In genomic region chr22:41668971-41669911, GRCh38 we compare ENCODE assay signal across 12 cellular contexts. TPM values are rescaled to one million over a fixed set of nuclear protein-coding genes. Genes with fewer than 3 reads are reported as not detected.
DNase-seq lines count a peak whose midpoint lies in the region; ATAC-seq and TF ChIP-seq lines count a peak whose summit lies in the region.
"Had no signal": no experiment of that assay in that cellular context is flagged by ENCODE, and none has a peak within 500 bp of the region (broad histone marks: within the 10 kb centered on the region; RNA-seq: fewer than 3 reads in every experiment).

No MANE protein-coding gene starts in this region.

- no peaks in the 10 kb centered on the region for H3K9me3 Mint-ChIP-seq in WTC11
- H3K9me3 Mint-ChIP-seq in immature natural killer cell: no peaks in the 10 kb centered on the region
- H3K9me3 Mint-ChIP-seq in type B pancreatic cell: no peaks in the 10 kb centered on the region
- peaks cover 2% of the 10 kb centered on the region for H3K9me3 Mint-ChIP-seq in glutamatergic neuron (ENCODE audit: unreplicated experiment)

- H3K36me3 Mint-ChIP-seq in WTC11 (peaks cover 6% of the 10 kb centered on the region), immature natural killer cell (peaks cover 0 to 11% (median 3%) of the 10 kb centered on the region in 3 donors), type B pancreatic cell (peaks cover 3% of the 10 kb centered on the region), glutamatergic neuron (ENCODE audit: unreplicated experiment) (no peaks in the 10 kb centered on the region)

- H3K4me3 Mint-ChIP-seq in WTC11: no peak overlapping the region
- H3K4me3 Mint-ChIP-seq in immature natural killer cell: peak overlapping the region in 1 of 5 donors; percentile 29
- no peak overlapping the region for H3K4me3 Mint-ChIP-seq in type B pancreatic cell
- no peak overlapping the region for H3K4me3 Mint-ChIP-seq in glutamatergic neuron (ENCODE audit: unreplicated experiment)

- H3K4me1 Mint-ChIP-seq in WTC11 (peaks cover 12% of the 10 kb centered on the region), immature natural killer cell (peaks cover 13 to 16% of the 10 kb centered on the region in 2 donors), type B pancreatic cell (ENCODE audit: unreplicated experiment) (peaks cover 11% of the 10 kb centered on the region), glutamatergic neuron (ENCODE audit: low read depth, unreplicated experiment) (no peaks in the 10 kb centered on the region)

- H3K27ac ChIP-seq in 22Rv1: peak overlapping the region; percentile 99; the same call in 1 of the 2 replicates
- H3K27ac ChIP-seq: colonic mucosa had no signal

- CTCF ChIA-PET in WTC11 (lab: Charles Lee): interaction anchor here (0.7 kb wide), 1 partner anchor 272 kb away, joined by 4 read pairs; no protein-coding TSS in a partner anchor

- POLR2A ChIA-PET in WTC11 (lab: Charles Lee): interaction anchor here (0.7 kb wide), 1 partner anchor 30 kb away, joined by 5 read pairs; no protein-coding TSS in a partner anchor

- H3K27me3 Mint-ChIP-seq in WTC11 (ENCODE audit: low read depth): no peaks in the 10 kb centered on the region
- H3K27me3 Mint-ChIP-seq in immature natural killer cell (ENCODE audit: low read depth in 3 of 3): peaks cover 5 to 7% (median 7%) of the 10 kb centered on the region in 3 donors
- H3K27me3 Mint-ChIP-seq in type B pancreatic cell: no peaks in the 10 kb centered on the region
- H3K27me3 Mint-ChIP-seq in glutamatergic neuron (ENCODE audit: unreplicated experiment): peaks cover 3% of the 10 kb centered on the region

- TF ChIP-seq CTCF in 22Rv1 (IDR thresholded peaks at IDR 0.05) (no peak), WTC11 (IDR thresholded peaks at IDR 0.05) (no peak), type B pancreatic cell (conservative IDR thresholded peaks at IDR 0.05) (no peak), glutamatergic neuron (IDR thresholded peaks at IDR 0.05; ENCODE audit: partially characterized antibody, unreplicated experiment) (no peak)

- peak; percentile 87 for DNase-seq in ELR (ENCODE audit: low read depth)
- no peak for DNase-seq in WTC11 (ENCODE audit: low spot score)
- no peak for DNase-seq in immature natural killer cell
- no peak for DNase-seq in putamen (ENCODE audit: low spot score)
- no peak for DNase-seq in SIG-M5 treated with dmso at 0.1 percent for 504 hours (lab: John Stamatoyannopoulos, UW; ENCODE audit: unreplicated experiment)
- DNase-seq in type B pancreatic cell (ENCODE audit: extremely low spot score, unreplicated experiment): no peak
- no peak for DNase-seq in glutamatergic neuron
- DNase-seq: colonic mucosa; DMS79 treated with DMSO at 0.1 percent for 48 hours; small intestine; stimulated activated naive CD4-positive, alpha-beta T cell had no signal

- peak overlapping the region; percentile 37; the same call in 1 of the 2 replicates for H3K27ac Mint-ChIP-seq in WTC11
- peak overlapping the region in 4 of 6 donors; percentile 10 to 60 (median 40) for H3K27ac Mint-ChIP-seq in immature natural killer cell
- no peak overlapping the region for H3K27ac Mint-ChIP-seq in type B pancreatic cell
- no peak overlapping the region for H3K27ac Mint-ChIP-seq in glutamatergic neuron (ENCODE audit: unreplicated experiment)

- no peak for ATAC-seq in WTC11

TF ChIP-seq in WTC11, 78 proteins besides CTCF, POLR2A, EP300 and RAD21 (continues in another document):
- no peak for TF ChIP-seq TEAD1 (CRISPR knock-in tag; IDR thresholded peaks at IDR 0.05)
- TF ChIP-seq RELA (CRISPR knock-in tag; IDR thresholded peaks at IDR 0.05; ENCODE audit: borderline replicate concordance): no peak
- TF ChIP-seq ZNF532 (CRISPR knock-in tag; IDR thresholded peaks at IDR 0.05; ENCODE audit: borderline replicate concordance): no peak
- no peak for TF ChIP-seq TEAD4 (CRISPR knock-in tag; IDR thresholded peaks at IDR 0.05)
- TF ChIP-seq ETV6 (CRISPR knock-in tag; IDR thresholded peaks at IDR 0.05): no peak
- TF ChIP-seq NFE2L1 (CRISPR knock-in tag; IDR thresholded peaks at IDR 0.05): no peak
- TF ChIP-seq HMGA2 (CRISPR knock-in tag; IDR thresholded peaks at IDR 0.05): no peak
- no peak for TF ChIP-seq MYBL2 (CRISPR knock-in tag; IDR thresholded peaks at IDR 0.05)
- no peak for TF ChIP-seq USF1 (CRISPR knock-in tag; IDR thresholded peaks at IDR 0.05)
- no peak for TF ChIP-seq NR1H2 (CRISPR knock-in tag; IDR thresholded peaks at IDR 0.05)
- no peak for TF ChIP-seq ELF4 (CRISPR knock-in tag; IDR thresholded peaks at IDR 0.05; ENCODE audit: low read depth)
- TF ChIP-seq ZNF138 (CRISPR knock-in tag; conservative IDR thresholded peaks at IDR 0.05): no peak
- TF ChIP-seq JAZF1 (CRISPR knock-in tag; IDR thresholded peaks at IDR 0.05): no peak

RNA-seq across cellular contexts. Expression of gene SNU13, which starts 19.4 kb away (rescaled TPM):
- 188 to 207 TPM (median 188 TPM) in 3 replicates for total RNA-seq in WTC11 (2021)
- polyA plus RNA-seq in immature natural killer cell: 100 to 1,000 TPM; 190 to 209 (median 192) TPM
- 124 and 136 TPM in 2 replicates for total RNA-seq in type B pancreatic cell (ENCODE audit: low replicate concordance)
- 93.5 TPM for total RNA-seq in glutamatergic neuron (ENCODE audit: unreplicated experiment)

RNA-seq across cellular contexts. Expression of gene MEI1, which starts 30.1 kb away (rescaled TPM):
- total RNA-seq in WTC11 (2021) (0.16 to 1.1 TPM (median 0.35 TPM) in 3 replicates), type B pancreatic cell (ENCODE audit: low replicate concordance) (0.90 and 1.2 TPM in 2 replicates), glutamatergic neuron (ENCODE audit: unreplicated experiment) (0.64 TPM)
- polyA plus RNA-seq in immature natural killer cell: 100 to 1,000 TPM; 122 to 250 (median 178) TPM

RNA-seq across cellular contexts. Expression of gene XRCC6, which starts 48.1 kb away (rescaled TPM):
- total RNA-seq in WTC11 (2021) (410 to 474 TPM (median 420 TPM) in 3 replicates), type B pancreatic cell (ENCODE audit: low replicate concordance) (234 and 302 TPM in 2 replicates), glutamatergic neuron (ENCODE audit: unreplicated experiment) (155 TPM)
- 100 to 1,000 TPM; 351 to 473 (median 385) TPM for polyA plus RNA-seq in immature natural killer cell

RNA-seq across cellular contexts. Expression of gene DESI1, which starts 48.4 kb away (rescaled TPM):
- total RNA-seq in WTC11 (2021) (30.3 to 32.2 TPM (median 30.4 TPM) in 3 replicates), type B pancreatic cell (ENCODE audit: low replicate concordance) (30.3 and 31.5 TPM in 2 replicates), glutamatergic neuron (ENCODE audit: unreplicated experiment) (34.5 TPM)
- polyA plus RNA-seq in immature natural killer cell: 10 to 100 TPM; 10.4 to 18.6 (median 11.4) TPM

Comparison
In these comparisons a context has a peak if more than half of its experiments do, and no peak if none do; other contexts are left out.
1. H3K27ac Mint-ChIP-seq: peak in WTC11 (single experiment) and immature natural killer cell (4 of 6); none in type B pancreatic cell (single experiment) and glutamatergic neuron (single experiment).